In the genomic region with DNA sequence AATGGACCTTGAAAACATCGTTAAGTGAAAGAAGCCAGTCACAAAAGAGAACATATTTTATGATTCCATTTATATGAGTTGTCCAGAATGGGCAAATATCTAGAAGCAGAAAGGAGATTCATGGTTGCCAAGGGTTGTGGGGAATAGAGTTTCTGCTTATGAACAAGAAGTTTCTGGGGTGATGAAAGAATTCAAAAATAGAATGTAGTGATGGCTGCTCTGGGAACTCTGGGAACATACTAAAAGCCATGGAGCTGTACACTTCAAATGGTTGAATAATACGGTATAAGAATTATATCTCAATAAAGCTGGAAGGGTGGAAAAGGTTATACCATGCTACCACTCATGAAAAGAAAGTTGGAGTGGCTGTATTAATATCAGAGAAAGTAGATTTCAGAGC, we compare ENCODE assay signal across 16 cellular contexts. TPM values are rescaled to one million over a fixed set of nuclear protein-coding genes. Genes with fewer than 3 reads are reported as not detected.
DNase-seq lines count a peak whose midpoint lies in the region; ATAC-seq and TF ChIP-seq lines count a peak whose summit lies in the region.
"Had no signal": no experiment of that assay in that cellular context is flagged by ENCODE, and none has a peak within 500 bp of the region (broad histone marks: within the 10 kb centered on the region; RNA-seq: fewer than 3 reads in every experiment).

No MANE protein-coding gene starts in this region.

- TF ChIP-seq CTCF in CD4-positive, alpha-beta T cell (IDR thresholded peaks at IDR 0.05): no peak

- H3K36me3 Mint-ChIP-seq in activated naive CD4-positive, alpha-beta T cell treated with anti-CD3 and anti-CD28 coated beads, Interleukin-2, amount 50 U/mL, for 24 hours: peaks cover 62% of the 10 kb centered on the region
- peaks cover 82% of the 10 kb centered on the region for H3K36me3 Mint-ChIP-seq in activated naive CD4-positive, alpha-beta T cell treated with anti-CD3 and anti-CD28 coated beads for 36 hours (ENCODE audit: low read depth)
- peaks cover 100% of the 10 kb centered on the region for H3K36me3 Mint-ChIP-seq in CD4-positive, alpha-beta T cell (ENCODE audit: low read depth)
- peaks cover 21% of the 10 kb centered on the region for H3K36me3 Mint-ChIP-seq in T-helper 17 cell (ENCODE audit: low read depth)
- peaks cover 60 to 85% (median 66%) of the 10 kb centered on the region in 3 donors for H3K36me3 Mint-ChIP-seq in immature natural killer cell

- H3K27me3 Mint-ChIP-seq in activated naive CD4-positive, alpha-beta T cell treated with anti-CD3 and anti-CD28 coated beads, Interleukin-2, amount 50 U/mL, for 24 hours: no peaks in the 10 kb centered on the region
- no peaks in the 10 kb centered on the region for H3K27me3 Mint-ChIP-seq in activated naive CD4-positive, alpha-beta T cell treated with anti-CD3 and anti-CD28 coated beads for 36 hours (ENCODE audit: low read depth)
- H3K27me3 Mint-ChIP-seq in CD4-positive, alpha-beta T cell: no peaks in the 10 kb centered on the region
- H3K27me3 Mint-ChIP-seq in T-helper 17 cell: no peaks in the 10 kb centered on the region
- H3K27me3 Mint-ChIP-seq in immature natural killer cell (ENCODE audit: low read depth in 3 of 3): no peaks in the 10 kb centered on the region
- H3K27me3 Mint-ChIP-seq: CD4-positive, CD25-positive, alpha-beta regulatory T cell had no signal

- intact Hi-C loops in activated naive CD4-positive, alpha-beta T cell treated with anti-CD3 and anti-CD28 coated beads for 36 hours (cut with micrococcal nuclease): no loop called here
- intact Hi-C loops in CD4-positive, alpha-beta T cell (cut with DNase I, micrococcal nuclease): loop anchor here in 1 of 2 experiments (2.0 kb wide), 1 partner anchor 24 kb away; no protein-coding TSS in a partner anchor

- no peak overlapping the region for H3K4me3 Mint-ChIP-seq in activated naive CD4-positive, alpha-beta T cell treated with anti-CD3 and anti-CD28 coated beads, Interleukin-2, amount 50 U/mL, for 24 hours
- H3K4me3 Mint-ChIP-seq in activated naive CD4-positive, alpha-beta T cell treated with anti-CD3 and anti-CD28 coated beads for 36 hours: no peak overlapping the region
- no peak overlapping the region for H3K4me3 Mint-ChIP-seq in CD4-positive, alpha-beta T cell
- H3K4me3 Mint-ChIP-seq in T-helper 17 cell (no peak overlapping the region), immature natural killer cell (no peak overlapping the region)
- H3K4me3 Mint-ChIP-seq: CD4-positive, CD25-positive, alpha-beta regulatory T cell; H9 had no signal

- no peak for DNase-seq in activated naive CD4-positive, alpha-beta T cell treated with anti-CD3 and anti-CD28 coated beads for 36 hours
- DNase-seq in CD4-positive, alpha-beta T cell: no peak
- DNase-seq in T-helper 17 cell: no peak
- DNase-seq in immature natural killer cell: no peak
- no peak for DNase-seq in UCSD-AML1 (lab: John Stamatoyannopoulos, UW; ENCODE audit: unreplicated experiment)
- no peak for DNase-seq in iPS-NIHi11 (ENCODE audit: low spot score)
- DNase-seq in hypothalamus (lab: John Stamatoyannopoulos, UW): no peak
- DNase-seq: ACHN; CD4-positive, CD25-positive, alpha-beta regulatory T cell; COR-L47; DMS53; GF-D8; GOT3; H9 had no signal

- ATAC-seq in CD4-positive, alpha-beta T cell (ENCODE audit: poor library complexity): no peak
- no peak for ATAC-seq in T-helper 17 cell

- peaks cover 15% of the 10 kb centered on the region for H3K9me3 Mint-ChIP-seq in activated naive CD4-positive, alpha-beta T cell treated with anti-CD3 and anti-CD28 coated beads, Interleukin-2, amount 50 U/mL, for 24 hours
- H3K9me3 Mint-ChIP-seq in activated naive CD4-positive, alpha-beta T cell treated with anti-CD3 and anti-CD28 coated beads for 36 hours: peaks cover 20% of the 10 kb centered on the region
- peaks cover 14% of the 10 kb centered on the region for H3K9me3 Mint-ChIP-seq in CD4-positive, alpha-beta T cell
- peaks cover 0 to 11% (median 7%) of the 10 kb centered on the region in 6 donors for H3K9me3 Mint-ChIP-seq in immature natural killer cell

- H3K27me3 ChIP-seq in CD4-positive, alpha-beta T cell (ENCODE audit: control insufficient read depth, insufficient read depth, low read length): no peaks in the 10 kb centered on the region
- H3K27me3 ChIP-seq: BLaER1 treated with 17β-estradiol and CSF1 and Interleukin-3, amounts not matched to agents 10 nM and 100 nM had no signal

- H3K27ac ChIP-seq in CD4-positive, alpha-beta T cell (ENCODE audit: low read depth, low read length): no peak overlapping the region
- H3K27ac ChIP-seq: BLaER1 treated with 17β-estradiol and CSF1 and Interleukin-3, amounts not matched to agents 10 nM and 100 nM had no signal

- POLR2A ChIA-PET in CD4-positive, alpha-beta T cell (lab: Charles Lee): no interaction called here

- peak overlapping the region; percentile 27 for H3K27ac Mint-ChIP-seq in activated naive CD4-positive, alpha-beta T cell treated with anti-CD3 and anti-CD28 coated beads, Interleukin-2, amount 50 U/mL, for 24 hours
- H3K27ac Mint-ChIP-seq in activated naive CD4-positive, alpha-beta T cell treated with anti-CD3 and anti-CD28 coated beads for 36 hours: no peak overlapping the region
- peak overlapping the region; percentile 58 for H3K27ac Mint-ChIP-seq in CD4-positive, alpha-beta T cell
- H3K27ac Mint-ChIP-seq in T-helper 17 cell (peak overlapping the region; percentile 57), immature natural killer cell (peak overlapping the region in 5 of 6 donors; percentile 19 to 73 (median 24))
- H3K27ac Mint-ChIP-seq: H9 had no signal

- H3K9me3 ChIP-seq in CD4-positive, alpha-beta T cell (ENCODE audit: control insufficient read depth, low read length): peaks cover 28% of the 10 kb centered on the region
- peaks cover 7% of the 10 kb centered on the region for H3K9me3 ChIP-seq in T-helper 17 cell (ENCODE audit: control insufficient read depth, low read length, poor library complexity, severe bottlenecking)

- CTCF ChIA-PET in activated naive CD4-positive, alpha-beta T cell treated with anti-CD3 and anti-CD28 coated beads for 36 hours (lab: Charles Lee): interaction anchor here (1.0 kb wide), 1 partner anchor 11 kb away, joined by 3 read pairs; no protein-coding TSS in a partner anchor
- CTCF ChIA-PET in CD4-positive, alpha-beta T cell (lab: Charles Lee): no interaction called here

- peaks cover 30% of the 10 kb centered on the region for H3K4me1 Mint-ChIP-seq in activated naive CD4-positive, alpha-beta T cell treated with anti-CD3 and anti-CD28 coated beads, Interleukin-2, amount 50 U/mL, for 24 hours
- H3K4me1 Mint-ChIP-seq in activated naive CD4-positive, alpha-beta T cell treated with anti-CD3 and anti-CD28 coated beads for 36 hours (ENCODE audit: low read depth): peaks cover 15% of the 10 kb centered on the region
- H3K4me1 Mint-ChIP-seq in CD4-positive, alpha-beta T cell (ENCODE audit: low read depth): peaks cover 63% of the 10 kb centered on the region
- H3K4me1 Mint-ChIP-seq in T-helper 17 cell: peaks cover 15% of the 10 kb centered on the region
- H3K4me1 Mint-ChIP-seq in immature natural killer cell: peaks cover 5 to 42% of the 10 kb centered on the region in 2 donors
- H3K4me1 Mint-ChIP-seq: H9 had no signal

RNA-seq across cellular contexts. Expression of a gene that starts 18.5 kb away (rescaled TPM):
- 10 to 100 TPM; 26.1 to 27.3 TPM for total RNA-seq in activated naive CD4-positive, alpha-beta T cell treated with anti-CD3 and anti-CD28 coated beads for 36 hours
- total RNA-seq in CD4-positive, alpha-beta T cell: 10 to 100 TPM; 51.2 to 53.3 TPM
- 10 to 100 TPM; 28.5 to 32.4 TPM for total RNA-seq in T-helper 17 cell
- 10 to 100 TPM; 23.3 to 32.0 (median 30.9) TPM for polyA plus RNA-seq in immature natural killer cell

RNA-seq across cellular contexts. Expression of a gene that starts 50.3 kb away (rescaled TPM):
- 100 to 1,000 TPM in 1 of 2 experiments, 10 to 100 TPM in 1; 99.2 to 100 TPM for total RNA-seq in activated naive CD4-positive, alpha-beta T cell treated with anti-CD3 and anti-CD28 coated beads for 36 hours
- 100 to 1,000 TPM; 102 TPM for total RNA-seq in CD4-positive, alpha-beta T cell
- total RNA-seq in T-helper 17 cell: 100 to 1,000 TPM; 168 to 195 TPM
- 100 to 1,000 TPM; 140 to 194 (median 186) TPM for polyA plus RNA-seq in immature natural killer cell
